8 cellular contexts compared by ENCODE assay signal in genomic region chr9:95237336-95237735, GRCh38.
"Had no signal": no experiment of that assay in that cellular context is flagged by ENCODE, and none has a peak within 500 bp of the region (broad histone marks: within the 10 kb centered on the region; RNA-seq: fewer than 3 reads in every experiment).

No MANE protein-coding gene starts in this region.

- DNase-seq: GM23248, GOT3, H7, H9, HCEC 1CT, HFFc6 had no signal

- H3K4me1 Mint-ChIP-seq: H9 had no signal

- H3K4me3 Mint-ChIP-seq: GM23338, H9, HFFc6 had no signal

- H3K9me3 Mint-ChIP-seq: GM23338, H9, HFFc6 had no signal

- H3K27ac Mint-ChIP-seq: GM23338, H9, HFFc6 had no signal

- ATAC-seq: GM23338, HCT116 had no signal
